Comparison of ENCODE assay signal across 8 cellular contexts in the genomic region with DNA sequence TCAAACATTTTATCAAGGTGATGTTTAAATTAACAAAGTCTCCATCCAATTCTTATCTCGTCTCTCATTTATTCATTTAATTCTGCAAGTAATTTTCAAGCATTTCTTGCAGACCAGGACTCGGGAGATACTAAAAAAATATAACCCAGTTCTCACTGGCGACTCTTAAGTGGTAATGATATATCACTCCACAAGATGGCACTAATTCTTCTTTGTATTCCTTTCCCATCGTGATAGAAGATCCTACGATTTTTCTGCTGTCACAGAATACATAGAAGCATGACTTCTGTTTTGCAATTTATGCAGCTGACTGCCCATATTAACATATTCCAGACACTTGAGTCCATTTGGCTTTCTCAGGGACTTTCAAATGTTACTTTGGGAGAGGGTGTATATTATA.
A peak's percentile ranks its signal among the peaks of the same experiment; 100 is the strongest.
DNase-seq lines count a peak whose midpoint lies in the region; ATAC-seq, FAIRE-seq and TF ChIP-seq lines count a peak whose summit lies in the region.
"Had no signal": no experiment of that assay in that cellular context is flagged by ENCODE, and none has a peak within 500 bp of the region (broad histone marks: within the 10 kb centered on the region; RNA-seq: fewer than 3 reads in every experiment).

No MANE protein-coding gene starts in this region.

- H3K27me3 ChIP-seq in IMR-90 (ENCODE audit: control insufficient read depth, insufficient read depth, low read length) (no peaks in the 10 kb centered on the region; the same call in 1 of the 2 replicates), bronchial epithelial cell (ENCODE audit: control insufficient read depth, insufficient read depth, low read length) (no peaks in the 10 kb centered on the region), neural cell (ENCODE audit: insufficient read depth, low read depth, low read length) (no peaks in the 10 kb centered on the region), uterus (no peaks in the 10 kb centered on the region)

- H3F3A ChIP-seq in neural cell (ENCODE audit: insufficient read depth, low read length, poor library complexity, severe bottlenecking) = no peaks in the 10 kb centered on the region

- intact Hi-C loops in IMR-90 (cut with micrococcal nuclease) (loop anchor here (1.0 to 2.0 kb wide), 2 partner anchors 784 to 983 kb away; no protein-coding TSS in a partner anchor), uterus (cut with DNase I; ENCODE audit: low total_unique reads) (no loop called here)

- no TSS peak for BruUV-seq in IMR-90 (replicated peaks; lab: Mats Ljungman, UMichigan)

- no peak overlapping the region for H2AFZ ChIP-seq in IMR-90 (replicated peaks; ENCODE audit: low read length, poor library complexity)
- no peak overlapping the region for H2AFZ ChIP-seq in neural cell (ENCODE audit: low read depth, low read length)

- no peaks in the 10 kb centered on the region for H3K79me2 ChIP-seq in neural cell (replicated peaks; ENCODE audit: insufficient read depth, low read length)

- no peak overlapping the region for H2BK20ac ChIP-seq in IMR-90 (ENCODE audit: low read depth, low read length)

- no peaks in the 10 kb centered on the region for H3K9me3 Mint-ChIP-seq in activated CD8-positive, alpha-beta T cell treated with anti-CD3 and anti-CD28 coated beads, Interleukin-2, amount 10 ng/mL, durations not matched to agents 7 days and 5 days (ENCODE audit: insufficient read depth)
- no peaks in the 10 kb centered on the region for H3K9me3 Mint-ChIP-seq in activated T-helper 17 cell treated with anti-CD3 and anti-CD28 coated beads, Interleukin-2, amount 50 U/mL, for 72 hours
- H3K9me3 Mint-ChIP-seq: naive thymus-derived CD4-positive, alpha-beta T cell had no signal

- H3K9me3 ChIP-seq in IMR-90 (ENCODE audit: control insufficient read depth, insufficient read depth, low read length) = no peaks in the 10 kb centered on the region
- H3K9me3 ChIP-seq in neural cell (ENCODE audit: low read length) = no peaks in the 10 kb centered on the region
- H3K9me3 ChIP-seq in uterus = no peaks in the 10 kb centered on the region

- H4K5ac ChIP-seq in IMR-90 (ENCODE audit: low read depth, low read length) = no peak overlapping the region

- ATAC-seq in IMR-90 (ENCODE audit: low read depth) = peak; percentile 80
- no peak for ATAC-seq in activated CD8-positive, alpha-beta T cell treated with anti-CD3 and anti-CD28 coated beads, Interleukin-2, amount 10 ng/mL, durations not matched to agents 7 days and 5 days
- no peak for ATAC-seq in activated T-helper 17 cell treated with anti-CD3 and anti-CD28 coated beads, Interleukin-2, amount 50 U/mL, for 72 hours (replicated peaks)
- ATAC-seq: naive thymus-derived CD4-positive, alpha-beta T cell had no signal

- no peak for TF ChIP-seq EP300 in neural cell (conservative IDR thresholded peaks at IDR 0.05; ENCODE audit: poor library complexity, severe bottlenecking)

- no peak overlapping the region for H2AK9ac ChIP-seq in IMR-90 (replicated peaks; ENCODE audit: low read depth, low read length, poor library complexity)

- H3K23ac ChIP-seq in IMR-90 (ENCODE audit: low read depth, low read length) = no peak overlapping the region

- H2BK120ac ChIP-seq in IMR-90 (ENCODE audit: low read depth, low read length) = no peak overlapping the region

- TF ChIP-seq CTCF in GM12864 (IDR thresholded peaks at IDR 0.05; ENCODE audit: low read depth, low read length, missing control alignments) (peak; percentile 27), IMR-90 (conservative IDR thresholded peaks at IDR 0.05; ENCODE audit: low read depth, low read length) (peak; percentile 42), bronchial epithelial cell (IDR thresholded peaks at IDR 0.05; ENCODE audit: insufficient read depth, low read length, severe bottlenecking) (peak; percentile 9), neural cell (IDR thresholded peaks at IDR 0.05; ENCODE audit: poor library complexity, severe bottlenecking) (peak; percentile 60), uterus (IDR thresholded peaks at IDR 0.05) (peak in 1 of 4 experiments; percentile 30)

- no peak overlapping the region for H2BK15ac ChIP-seq in IMR-90 (ENCODE audit: low read depth, low read length)

- TF ChIP-seq RAD21 in IMR-90 (IDR thresholded peaks at IDR 0.05; ENCODE audit: low read length) (peak; percentile 35), neural cell (conservative IDR thresholded peaks at IDR 0.05) (peak; percentile 71)

- H4K8ac ChIP-seq in IMR-90 (ENCODE audit: low read depth in 2 of 2, low read length in 2 of 2) = no peak overlapping the region

- H3K36me3 ChIP-seq in IMR-90 (ENCODE audit: control insufficient read depth, insufficient read depth, low read length) = no peaks in the 10 kb centered on the region
- no peaks in the 10 kb centered on the region for H3K36me3 ChIP-seq in bronchial epithelial cell (ENCODE audit: control insufficient read depth, insufficient read depth, low read length)
- no peaks in the 10 kb centered on the region for H3K36me3 ChIP-seq in neural cell (ENCODE audit: insufficient read depth, low read length)
- no peaks in the 10 kb centered on the region for H3K36me3 ChIP-seq in uterus

- no peaks in the 10 kb centered on the region for H3K9me2 ChIP-seq in neural cell (ENCODE audit: insufficient read depth, low read length)

- no peaks in the 10 kb centered on the region for H3K79me1 ChIP-seq in IMR-90 (ENCODE audit: low read depth in 1 of 2, low read length in 2 of 2)

- H3K4me3 Mint-ChIP-seq in activated CD8-positive, alpha-beta T cell treated with anti-CD3 and anti-CD28 coated beads, Interleukin-2, amount 10 ng/mL, durations not matched to agents 7 days and 5 days = no peak overlapping the region
- no peak overlapping the region for H3K4me3 Mint-ChIP-seq in activated T-helper 17 cell treated with anti-CD3 and anti-CD28 coated beads, Interleukin-2, amount 50 U/mL, for 72 hours
- H3K4me3 Mint-ChIP-seq: naive thymus-derived CD4-positive, alpha-beta T cell had no signal

- no peak overlapping the region for H3K18ac ChIP-seq in IMR-90 (ENCODE audit: low read depth, low read length)

- H3K56ac ChIP-seq in IMR-90 (ENCODE audit: extremely low read depth, insufficient read depth, low read length) = no peak overlapping the region

- H3K36me3 Mint-ChIP-seq in activated CD8-positive, alpha-beta T cell treated with anti-CD3 and anti-CD28 coated beads, Interleukin-2, amount 10 ng/mL, durations not matched to agents 7 days and 5 days (ENCODE audit: low read depth) = no peaks in the 10 kb centered on the region
- no peaks in the 10 kb centered on the region for H3K36me3 Mint-ChIP-seq in activated T-helper 17 cell treated with anti-CD3 and anti-CD28 coated beads, Interleukin-2, amount 50 U/mL, for 72 hours (ENCODE audit: low read depth)
- H3K36me3 Mint-ChIP-seq: naive thymus-derived CD4-positive, alpha-beta T cell had no signal

- FAIRE-seq in bronchial epithelial cell (lab: Jason Lieb, UNC) = no peak

- no peaks in the 10 kb centered on the region for H4K20me1 ChIP-seq in IMR-90 (ENCODE audit: insufficient read depth, low read length)
- no peaks in the 10 kb centered on the region for H4K20me1 ChIP-seq in neural cell (ENCODE audit: insufficient read depth)

- 0% methylated on average over 1 of the region's 5 CpGs; no CpG with 5 or more reads in 1 of the 2 experiments for WGBS in IMR-90 (ENCODE audit: extremely low coverage in 2 of 2, insufficient read length in 1 of 2), 2 experiments

- in situ Hi-C loops in IMR-90 (cut with MboI; ENCODE audit: low sequenced_read_pairs) = no loop called here

- TF ChIP-seq POLR2A in IMR-90 (IDR thresholded peaks at IDR 0.05; ENCODE audit: low read depth, low read length) = no peak
- no peak for TF ChIP-seq POLR2A in uterus (IDR thresholded peaks at IDR 0.05)

- H3K27ac ChIP-seq in IMR-90 (ENCODE audit: insufficient read depth, low read length) (no peak overlapping the region), neural cell (ENCODE audit: low read length) (no peak overlapping the region), uterus (no peak overlapping the region)

- CTCF ChIA-PET in IMR-90 (lab: Yijun Ruan, JAX) = interaction anchor here (0.7 kb wide), 1 partner anchor 684 kb away, joined by 3 read pairs; no protein-coding TSS in a partner anchor
- CTCF ChIA-PET in activated CD8-positive, alpha-beta T cell treated with anti-CD3 and anti-CD28 coated beads, Interleukin-2, amount 10 ng/mL, durations not matched to agents 7 days and 5 days (lab: Charles Lee) = no interaction called here

- H3K9me1 ChIP-seq in IMR-90 (ENCODE audit: insufficient read depth, low read length) = no peaks in the 10 kb centered on the region

- H3K27ac Mint-ChIP-seq in activated CD8-positive, alpha-beta T cell treated with anti-CD3 and anti-CD28 coated beads, Interleukin-2, amount 10 ng/mL, durations not matched to agents 7 days and 5 days = no peak overlapping the region
- H3K27ac Mint-ChIP-seq in activated T-helper 17 cell treated with anti-CD3 and anti-CD28 coated beads, Interleukin-2, amount 50 U/mL, for 72 hours = no peak overlapping the region
- H3K27ac Mint-ChIP-seq: naive thymus-derived CD4-positive, alpha-beta T cell had no signal

- no peak overlapping the region for H2AK5ac ChIP-seq in IMR-90 (ENCODE audit: low read depth, low read length)

- no peaks in the 10 kb centered on the region for H3K27me3 Mint-ChIP-seq in activated CD8-positive, alpha-beta T cell treated with anti-CD3 and anti-CD28 coated beads, Interleukin-2, amount 10 ng/mL, durations not matched to agents 7 days and 5 days (ENCODE audit: low read depth)
- H3K27me3 Mint-ChIP-seq in activated T-helper 17 cell treated with anti-CD3 and anti-CD28 coated beads, Interleukin-2, amount 50 U/mL, for 72 hours = no peaks in the 10 kb centered on the region
- H3K27me3 Mint-ChIP-seq: naive thymus-derived CD4-positive, alpha-beta T cell had no signal

- no peak overlapping the region for H3K4ac ChIP-seq in IMR-90 (ENCODE audit: low read depth, low read length)

- H3K4me1 ChIP-seq in IMR-90 (ENCODE audit: control insufficient read depth, insufficient read depth, low read length) (no peaks in the 10 kb centered on the region), uterus (no peaks in the 10 kb centered on the region)

- H3K9ac ChIP-seq in IMR-90 (ENCODE audit: low read depth, low read length) (no peak overlapping the region), neural cell (ENCODE audit: low read length) (no peak overlapping the region)

- H3K4me3 ChIP-seq in GM12864 (ENCODE audit: low read depth, low read length) (no peak overlapping the region), IMR-90 (ENCODE audit: insufficient read depth, low read depth, low read length) (no peak overlapping the region), bronchial epithelial cell (ENCODE audit: low read depth, low read length) (no peak overlapping the region), neural cell (ENCODE audit: low read length) (no peak overlapping the region), uterus (no peak overlapping the region)

- H3K14ac ChIP-seq in IMR-90 (replicated peaks; ENCODE audit: low read depth, low read length) = no peak overlapping the region

- H3K4me1 Mint-ChIP-seq in activated CD8-positive, alpha-beta T cell treated with anti-CD3 and anti-CD28 coated beads, Interleukin-2, amount 10 ng/mL, durations not matched to agents 7 days and 5 days (ENCODE audit: low read depth) = no peaks in the 10 kb centered on the region
- H3K4me1 Mint-ChIP-seq in activated T-helper 17 cell treated with anti-CD3 and anti-CD28 coated beads, Interleukin-2, amount 50 U/mL, for 72 hours = no peaks in the 10 kb centered on the region
- H3K4me1 Mint-ChIP-seq: naive thymus-derived CD4-positive, alpha-beta T cell had no signal

- POLR2A ChIA-PET in IMR-90 (lab: Charles Lee; ENCODE audit: unreplicated experiment) = no interaction called here
- POLR2A ChIA-PET in activated CD8-positive, alpha-beta T cell treated with anti-CD3 and anti-CD28 coated beads, Interleukin-2, amount 10 ng/mL, durations not matched to agents 7 days and 5 days (lab: Charles Lee) = no interaction called here

- no peak overlapping the region for H3K4me2 ChIP-seq in IMR-90 (ENCODE audit: low read depth, low read length)
- no peak overlapping the region for H3K4me2 ChIP-seq in neural cell (ENCODE audit: low read length)

- no peak overlapping the region for H4K91ac ChIP-seq in IMR-90 (ENCODE audit: insufficient read depth, low read depth, low read length)

- H2BK5ac ChIP-seq in IMR-90 (ENCODE audit: low read depth, low read length, poor library complexity, severe bottlenecking) = no peak overlapping the region

- dilution Hi-C loops in IMR-90 (cut with HindIII; ENCODE audit: low sequenced_read_pairs, unreplicated experiment) = no loop called here

- no peak for DNase-seq in GM12864 (ENCODE audit: low read depth)
- DNase-seq in IMR-90 = peak; percentile 21
- DNase-seq in bronchial epithelial cell (ENCODE audit: low read depth) = peak; percentile 23
- DNase-seq in activated CD8-positive, alpha-beta T cell treated with anti-CD3 and anti-CD28 coated beads, Interleukin-2, amount 10 ng/mL, durations not matched to agents 7 days and 5 days = no peak
- DNase-seq in uterus = no peak

Comparison
In these comparisons a context has a peak if more than half of its experiments do, and no peak if none do; other contexts are left out.
1. DNase-seq: peak in IMR-90 (single experiment) and bronchial epithelial cell (single experiment); none in GM12864 (single experiment), activated CD8-positive, alpha-beta T cell treated with anti-CD3 and anti-CD28 coated beads, Interleukin-2, amount 10 ng/mL, durations not matched to agents 7 days and 5 days (single experiment) and uterus (0 of 2).